ENCODE assay signal across 1 cellular context in genomic region chr14:94378527-94379290, GRCh38.
TF ChIP-seq lines count a peak whose summit lies in the region.

No MANE protein-coding gene starts in this region.

TF ChIP-seq in HepG2, 621 proteins besides CTCF, POLR2A, EP300 and RAD21 (continued from another document and continues in another):
- 0 out of 2 replicates have a peak, but pooled peaks have one; percentile 14 for TF ChIP-seq IRF2 (CRISPR knock-in tag; IDR thresholded peaks at IDR 0.05)
- no peak for TF ChIP-seq HOXA9 (CRISPR knock-in tag; IDR thresholded peaks at IDR 0.05; ENCODE audit: borderline replicate concordance)
- TF ChIP-seq DNMT1 (CRISPR knock-in tag; IDR thresholded peaks at IDR 0.05), result no peak
- no peak for TF ChIP-seq TBX2 (CRISPR knock-in tag; IDR thresholded peaks at IDR 0.05; ENCODE audit: borderline replicate concordance)
- TF ChIP-seq ZNF773 (CRISPR knock-in tag; IDR thresholded peaks at IDR 0.05; ENCODE audit: borderline replicate concordance), result no peak
- no peak for TF ChIP-seq ZNF549 (CRISPR knock-in tag; IDR thresholded peaks at IDR 0.05)
- TF ChIP-seq HOXD1 (CRISPR knock-in tag; IDR thresholded peaks at IDR 0.05), result no peak
- TF ChIP-seq ZNF589 (CRISPR knock-in tag; conservative IDR thresholded peaks at IDR 0.05), result peak; percentile 62; the same call in 1 of the 2 replicates
- no peak for TF ChIP-seq ZNF652 (CRISPR knock-in tag; IDR thresholded peaks at IDR 0.05; ENCODE audit: borderline replicate concordance, low read depth)
- no peak for TF ChIP-seq ESRRA (CRISPR knock-in tag; IDR thresholded peaks at IDR 0.05; ENCODE audit: low read depth)
- TF ChIP-seq ZNF232 (CRISPR knock-in tag; IDR thresholded peaks at IDR 0.05; ENCODE audit: borderline replicate concordance), result no peak
- TF ChIP-seq BRF2 (CRISPR knock-in tag; IDR thresholded peaks at IDR 0.05), result no peak
- no peak for TF ChIP-seq KDM3A (CRISPR knock-in tag; IDR thresholded peaks at IDR 0.05; ENCODE audit: low read depth)
- 0 out of 2 replicates have a peak, but pooled peaks have one; percentile 23 for TF ChIP-seq REL (CRISPR knock-in tag; conservative IDR thresholded peaks at IDR 0.05)
- 0 out of 2 replicates have a peak, but pooled peaks have one; percentile 32 for TF ChIP-seq ZGPAT (CRISPR knock-in tag; IDR thresholded peaks at IDR 0.05)
- 0 out of 2 replicates have a peak, but pooled peaks have one; percentile 13 for TF ChIP-seq GABPB1 (CRISPR knock-in tag; IDR thresholded peaks at IDR 0.05)
- 0 out of 2 replicates have a peak, but pooled peaks have one; percentile 11 for TF ChIP-seq SALL1 (CRISPR knock-in tag; IDR thresholded peaks at IDR 0.05)
- TF ChIP-seq POLR2AphosphoS2 (IDR thresholded peaks at IDR 0.05; ENCODE audit: low read depth, low read length), result peak; percentile 84
- TF ChIP-seq ZNF10 (CRISPR knock-in tag; IDR thresholded peaks at IDR 0.05; ENCODE audit: borderline replicate concordance, low read depth), result no peak
- no peak for TF ChIP-seq ZNF749 (CRISPR knock-in tag; IDR thresholded peaks at IDR 0.05; ENCODE audit: borderline replicate concordance)
- TF ChIP-seq TAF1 (CRISPR knock-in tag; IDR thresholded peaks at IDR 0.05), result no peak
- 0 out of 2 replicates have a peak, but pooled peaks have one; percentile 6 for TF ChIP-seq ZNF280B (CRISPR knock-in tag; IDR thresholded peaks at IDR 0.05; ENCODE audit: borderline replicate concordance)
- TF ChIP-seq ZNF354B (CRISPR knock-in tag; IDR thresholded peaks at IDR 0.05), result no peak
- no peak for TF ChIP-seq HMGXB4 (CRISPR knock-in tag; IDR thresholded peaks at IDR 0.05; ENCODE audit: borderline replicate concordance in 1 of 2, low read depth in 1 of 2)
- TF ChIP-seq BCL3 (CRISPR knock-in tag; IDR thresholded peaks at IDR 0.05), result no peak
- no peak for TF ChIP-seq CREB1 (IDR thresholded peaks at IDR 0.05)
- no peak for TF ChIP-seq CREB1 (CRISPR knock-in tag; IDR thresholded peaks at IDR 0.05)
- no peak for TF ChIP-seq ARID3A (IDR thresholded peaks at IDR 0.05; ENCODE audit: low read depth, low read length)
- no peak for TF ChIP-seq TFE3 (CRISPR knock-in tag; IDR thresholded peaks at IDR 0.05)
- TF ChIP-seq KLF13 (CRISPR knock-in tag; IDR thresholded peaks at IDR 0.05), result no peak
- TF ChIP-seq ZNF224 (CRISPR knock-in tag; IDR thresholded peaks at IDR 0.05), result no peak
- TF ChIP-seq CAMTA2 (CRISPR knock-in tag; IDR thresholded peaks at IDR 0.05; ENCODE audit: borderline replicate concordance), result no peak
- TF ChIP-seq HMG20A (CRISPR knock-in tag; IDR thresholded peaks at IDR 0.05; ENCODE audit: borderline replicate concordance), result no peak
- TF ChIP-seq ZNF724P (CRISPR knock-in tag; IDR thresholded peaks at IDR 0.05; ENCODE audit: borderline replicate concordance), result 0 out of 2 replicates have a peak, but pooled peaks have one; percentile 7
- TF ChIP-seq XRCC5 (optimal IDR thresholded peaks at IDR 0.05; ENCODE audit: low read length), result no peak
- no peak for TF ChIP-seq ELF4 (CRISPR knock-in tag; IDR thresholded peaks at IDR 0.05; ENCODE audit: borderline replicate concordance)
- no peak for TF ChIP-seq RNF219 (CRISPR knock-in tag; IDR thresholded peaks at IDR 0.05)
- TF ChIP-seq NONO (IDR thresholded peaks at IDR 0.05), result no peak
- TF ChIP-seq NONO (CRISPR knock-in tag; conservative IDR thresholded peaks at IDR 0.05), result peak; percentile 65
- TF ChIP-seq HMGXB3 (CRISPR knock-in tag; IDR thresholded peaks at IDR 0.05; ENCODE audit: borderline replicate concordance), result no peak
- TF ChIP-seq ZNF501 (CRISPR knock-in tag; IDR thresholded peaks at IDR 0.05), result peak; percentile 6; the same call in 1 of the 2 replicates
- TF ChIP-seq DRAP1 (CRISPR knock-in tag; IDR thresholded peaks at IDR 0.05), result no peak
- no peak for TF ChIP-seq ZNF431 (CRISPR knock-in tag; IDR thresholded peaks at IDR 0.05; ENCODE audit: borderline replicate concordance, low read depth)
- no peak for TF ChIP-seq CEBPB (IDR thresholded peaks at IDR 0.05; ENCODE audit: borderline replicate concordance, low read depth, low read length)
- TF ChIP-seq ZNF337 (CRISPR knock-in tag; IDR thresholded peaks at IDR 0.05; ENCODE audit: borderline replicate concordance, low read depth), result no peak
- no peak for TF ChIP-seq ARHGAP35 (CRISPR knock-in tag; IDR thresholded peaks at IDR 0.05; ENCODE audit: borderline replicate concordance)
- 0 out of 2 replicates have a peak, but pooled peaks have one; percentile 14 for TF ChIP-seq ZMYM4 (CRISPR knock-in tag; IDR thresholded peaks at IDR 0.05)
- TF ChIP-seq CENPX (CRISPR knock-in tag; IDR thresholded peaks at IDR 0.05), result no peak
- TF ChIP-seq ZNF20 (CRISPR knock-in tag; IDR thresholded peaks at IDR 0.05), result no peak
- no peak for TF ChIP-seq ZNF839 (CRISPR knock-in tag; IDR thresholded peaks at IDR 0.05; ENCODE audit: borderline replicate concordance)
- TF ChIP-seq ZNF33B (CRISPR knock-in tag; IDR thresholded peaks at IDR 0.05), result no peak
